13 cellular contexts compared by ENCODE assay signal in genomic region chr21:35649186-35649585, GRCh38.
DNase-seq lines count a peak whose midpoint lies in the region; ATAC-seq and TF ChIP-seq lines count a peak whose summit lies in the region.
"Had no signal": no experiment of that assay in that cellular context is flagged by ENCODE, and none has a peak within 500 bp of the region (broad histone marks: within the 10 kb centered on the region; RNA-seq: fewer than 3 reads in every experiment).

No MANE protein-coding gene starts in this region.

- H3K27me3 Mint-ChIP-seq in MCF 10A (ENCODE audit: insufficient read depth, unreplicated experiment) = no peaks in the 10 kb centered on the region
- H3K27me3 Mint-ChIP-seq in immature natural killer cell (ENCODE audit: low read depth in 3 of 3) = peaks cover 4 to 5% (median 4%) of the 10 kb centered on the region in 3 donors

- TF ChIP-seq POLR2A in breast epithelium (IDR thresholded peaks at IDR 0.05) = no peak
- TF ChIP-seq POLR2A in upper lobe of left lung (IDR thresholded peaks at IDR 0.05) = no peak

- peak; percentile 49 to 78 for ATAC-seq in upper lobe of left lung (ENCODE audit: low FRiP score in 2 of 2)
- ATAC-seq in right cardiac atrium = no peak
- ATAC-seq: naive thymus-derived CD8-positive, alpha-beta T cell had no signal

- H3K27me3 ChIP-seq in breast epithelium (no peaks in the 10 kb centered on the region), upper lobe of left lung (no peaks in the 10 kb centered on the region), right cardiac atrium (ENCODE audit: control insufficient read depth, insufficient read depth) (no peaks in the 10 kb centered on the region)
- H3K27me3 ChIP-seq: transverse colon had no signal

- TF ChIP-seq EP300 in upper lobe of left lung (IDR thresholded peaks at IDR 0.05) = no peak

- TF ChIP-seq CTCF in MCF 10A (IDR thresholded peaks at IDR 0.05; ENCODE audit: unreplicated experiment) (no peak), breast epithelium (IDR thresholded peaks at IDR 0.05) (no peak), RWPE1 (conservative IDR thresholded peaks at IDR 0.05; ENCODE audit: low read depth) (no peak), fibroblast of pulmonary artery (IDR thresholded peaks at IDR 0.05; ENCODE audit: low read length, missing control alignments) (no peak), upper lobe of left lung (IDR thresholded peaks at IDR 0.05) (no peak)

- intact Hi-C loops in MCF 10A (cut with micrococcal nuclease) = no loop called here
- intact Hi-C loops in breast epithelium (cut with DNase I; ENCODE audit: low total_unique reads) = no loop called here
- intact Hi-C loops in right cardiac atrium (cut with DNase I) = no loop called here

- H3K36me3 Mint-ChIP-seq in MCF 10A (ENCODE audit: insufficient read depth, unreplicated experiment) (no peaks in the 10 kb centered on the region), immature natural killer cell (no peaks in the 10 kb centered on the region)
- H3K36me3 Mint-ChIP-seq: naive thymus-derived CD8-positive, alpha-beta T cell had no signal

- CTCF ChIA-PET in MCF 10A (lab: Yijun Ruan, JAX) (interaction anchor here (0.6 to 1.2 kb wide), 2 partner anchors 17 to 886 kb away, joined by 3 read pairs; no protein-coding TSS in a partner anchor), RWPE1 (lab: Yijun Ruan, JAX) (no interaction called here)

- H3K27ac Mint-ChIP-seq in MCF 10A (ENCODE audit: low read depth, unreplicated experiment) = no peak overlapping the region
- H3K27ac Mint-ChIP-seq in immature natural killer cell = no peak overlapping the region

- DNase-seq in MCF 10A (ENCODE audit: unreplicated experiment) (peak; percentile 11), breast epithelium (ENCODE audit: low spot score in 2 of 2) (no peak), RWPE1 (ENCODE audit: low spot score) (peak; percentile 8), fibroblast of pulmonary artery (ENCODE audit: low read depth) (peak; percentile 56), upper lobe of left lung (no peak), SHP77 treated with DMSO at 0.1 percent for 48 hours (lab: John Stamatoyannopoulos, UW) (no peak), right cardiac atrium (no peak), immature natural killer cell (no peak)
- DNase-seq: amygdala; GDM1; naive thymus-derived CD8-positive, alpha-beta T cell; NCI-H187; transverse colon had no signal

- H3K4me1 Mint-ChIP-seq in MCF 10A (ENCODE audit: insufficient read depth, unreplicated experiment) = no peaks in the 10 kb centered on the region
- no peaks in the 10 kb centered on the region for H3K4me1 Mint-ChIP-seq in immature natural killer cell
- H3K4me1 Mint-ChIP-seq: naive thymus-derived CD8-positive, alpha-beta T cell had no signal

- no TSS peak for BruUV-seq in MCF 10A (replicated peaks; lab: Mats Ljungman, UMichigan)

- H3K4me3 Mint-ChIP-seq in MCF 10A (ENCODE audit: unreplicated experiment) (no peak overlapping the region), immature natural killer cell (no peak overlapping the region)
- H3K4me3 Mint-ChIP-seq: naive thymus-derived CD8-positive, alpha-beta T cell had no signal

- H3K36me3 ChIP-seq in breast epithelium = no peaks in the 10 kb centered on the region
- no peaks in the 10 kb centered on the region for H3K36me3 ChIP-seq in upper lobe of left lung
- H3K36me3 ChIP-seq: transverse colon had no signal

- H3K27ac ChIP-seq in breast epithelium (no peak overlapping the region), RWPE1 (no peak overlapping the region), upper lobe of left lung (no peak overlapping the region), right cardiac atrium (ENCODE audit: low read length) (no peak overlapping the region)
- H3K27ac ChIP-seq: transverse colon had no signal

- H3K4me3 ChIP-seq in breast epithelium = no peak overlapping the region
- no peak overlapping the region for H3K4me3 ChIP-seq in fibroblast of pulmonary artery (replicated peaks; ENCODE audit: low read depth, low read length)
- H3K4me3 ChIP-seq in upper lobe of left lung = no peak overlapping the region
- H3K4me3 ChIP-seq in right cardiac atrium (ENCODE audit: low read length) = no peak overlapping the region
- H3K4me3 ChIP-seq: transverse colon had no signal

- H3K4me1 ChIP-seq in breast epithelium = no peaks in the 10 kb centered on the region
- no peaks in the 10 kb centered on the region for H3K4me1 ChIP-seq in upper lobe of left lung
- no peaks in the 10 kb centered on the region for H3K4me1 ChIP-seq in right cardiac atrium (ENCODE audit: control insufficient read depth, insufficient read depth, low read length)
- H3K4me1 ChIP-seq: transverse colon had no signal

- 28 to 55% methylated on average over 4 of the region's 4 CpGs for WGBS in upper lobe of left lung, 2 donors
- WGBS in right cardiac atrium = 24% methylated on average over 4 of the region's 4 CpGs

- H3K9me3 ChIP-seq in breast epithelium (no peaks in the 10 kb centered on the region), upper lobe of left lung (no peaks in the 10 kb centered on the region), right cardiac atrium (ENCODE audit: control insufficient read depth, low read length) (no peaks in the 10 kb centered on the region)
- H3K9me3 ChIP-seq: transverse colon had no signal

- POLR2A ChIA-PET in MCF 10A (lab: Yijun Ruan, JAX) = no interaction called here
- POLR2A ChIA-PET in RWPE1 (lab: Yijun Ruan, JAX; ENCODE audit: low non-redundant PET) = no interaction called here

- H3K9me3 Mint-ChIP-seq in MCF 10A (ENCODE audit: unreplicated experiment) (no peaks in the 10 kb centered on the region), immature natural killer cell (no peaks in the 10 kb centered on the region)
- H3K9me3 Mint-ChIP-seq: naive thymus-derived CD8-positive, alpha-beta T cell had no signal

Comparison
In these comparisons a context has a peak if more than half of its experiments do, and no peak if none do; other contexts are left out.
1. DNase-seq: peak in MCF 10A (single experiment), RWPE1 (single experiment) and fibroblast of pulmonary artery (single experiment); none in breast epithelium (0 of 2), upper lobe of left lung (0 of 2), SHP77 treated with DMSO at 0.1 percent for 48 hours (single experiment), right cardiac atrium (0 of 3) and immature natural killer cell (0 of 3).
2. ATAC-seq: peak in upper lobe of left lung (2 of 2); none in right cardiac atrium (0 of 2).